Comparison of ENCODE assay signal across 23 cellular contexts in genomic region chr11:1242289-1242688, GRCh38. TPM values are rescaled to one million over a fixed set of nuclear protein-coding genes. Genes with fewer than 3 reads are reported as not detected.
DNase-seq lines count a peak whose midpoint lies in the region; ATAC-seq, FAIRE-seq and TF ChIP-seq lines count a peak whose summit lies in the region.
"Had no signal": no experiment of that assay in that cellular context is flagged by ENCODE, and none has a peak within 500 bp of the region (broad histone marks: within the 10 kb centered on the region; RNA-seq: fewer than 3 reads in every experiment).

No MANE protein-coding gene starts in this region.

- intact Hi-C loops in transverse colon (cut with DNase I; ENCODE audit: low total_unique reads) = no loop called here

- no peak overlapping the region for H3K4me3 ChIP-seq in HEK293 (ENCODE audit: low read depth, low read length)
- no peak overlapping the region for H3K4me3 ChIP-seq in bronchial epithelial cell (ENCODE audit: low read depth, low read length)
- no peak overlapping the region for H3K4me3 ChIP-seq in transverse colon
- H3K4me3 ChIP-seq: HAP-1 had no signal

- peak; percentile 52 for FAIRE-seq in bronchial epithelial cell (lab: Jason Lieb, UNC)
- FAIRE-seq: GM12891, GM18507, H54 had no signal

- H3K4me1 Mint-ChIP-seq in immature natural killer cell = peaks cover 0 to 21% of the 10 kb centered on the region in 2 donors
- H3K4me1 Mint-ChIP-seq: CD4-positive, alpha-beta memory T cell had no signal

- TF ChIP-seq CTCF in HEK293 (tag by site-specific recombination; IDR thresholded peaks at IDR 0.05) = no peak
- TF ChIP-seq CTCF in bronchial epithelial cell (IDR thresholded peaks at IDR 0.05; ENCODE audit: insufficient read depth, low read length, severe bottlenecking) = no peak
- TF ChIP-seq CTCF in transverse colon (IDR thresholded peaks at IDR 0.05) = no peak

- H3K36me3 ChIP-seq in HEK293 (ENCODE audit: control insufficient read depth in 2 of 2, insufficient read depth in 1 of 2, low read length in 2 of 2) (no peaks in the 10 kb centered on the region), bronchial epithelial cell (ENCODE audit: control insufficient read depth, insufficient read depth, low read length) (no peaks in the 10 kb centered on the region), transverse colon (no peaks in the 10 kb centered on the region)
- H3K36me3 ChIP-seq: HAP-1 had no signal

- in situ Hi-C loops in transverse colon (cut with MboI; ENCODE audit: low pct_ligation_motif_present in 1 of 4, low pct_unique_long_range_greater_than_20kb in 1 of 4, low sequenced_read_pairs in 3 of 4) = no loop called here

- H3K4me3 Mint-ChIP-seq in immature natural killer cell = no peak overlapping the region
- H3K4me3 Mint-ChIP-seq: CD4-positive, alpha-beta memory T cell had no signal

- POLR2A ChIA-PET in HEK293 (lab: Yijun Ruan, JAX) = no interaction called here

- no peak for TF ChIP-seq EP300 in transverse colon (IDR thresholded peaks at IDR 0.05; ENCODE audit: low read depth)

- H3K27me3 Mint-ChIP-seq in immature natural killer cell (ENCODE audit: low read depth in 3 of 3) = peaks cover 0 to 3% (median 0%) of the 10 kb centered on the region in 3 donors
- H3K27me3 Mint-ChIP-seq: CD4-positive, alpha-beta memory T cell had no signal

- DNase-seq in bronchial epithelial cell (ENCODE audit: low read depth) = no peak
- no peak for DNase-seq in immature natural killer cell
- DNase-seq in NCI-H345 treated with DMSO at 0.1 percent for 48 hours (lab: John Stamatoyannopoulos, UW; ENCODE audit: unreplicated experiment) = no peak
- DNase-seq in transverse colon = no peak
- DNase-seq: C1 segment of cervical spinal cord; Calu3; CD4-positive, alpha-beta memory T cell; COR-L47; DMS53; DMS79 treated with DMSO at 0.1 percent for 48 hours; GF-D8; GOT3 had no signal

- WGBS in transverse colon (ENCODE audit: low coverage in 1 of 2), 2 donors = 94% methylated on average over 20 of the region's 20 CpGs; no CpG with 5 or more reads in 1 of the 2 donors

- H3K27me3 ChIP-seq in bronchial epithelial cell (ENCODE audit: control insufficient read depth, insufficient read depth, low read length) = no peaks in the 10 kb centered on the region
- H3K27me3 ChIP-seq in transverse colon = no peaks in the 10 kb centered on the region

- ATAC-seq in HG03439 (IDR thresholded peaks at IDR 0.05; ENCODE audit: unreplicated experiment) = no peak

- CTCF ChIA-PET in HEK293 (lab: Yijun Ruan, JAX) = no interaction called here

- H3K27ac Mint-ChIP-seq in immature natural killer cell = peak overlapping the region in 4 of 6 donors; percentile 62 to 78 (median 68)
- H3K27ac Mint-ChIP-seq: CD4-positive, alpha-beta memory T cell had no signal

- H3K27ac ChIP-seq in HEK293 (ENCODE audit: extremely low read depth, low read depth, low read length) (no peak overlapping the region), transverse colon (peak overlapping the region in 1 of 4 donors; percentile 17)

- H3K4me1 ChIP-seq in HEK293 (ENCODE audit: control insufficient read depth, insufficient read depth, low read length) (no peaks in the 10 kb centered on the region), transverse colon (peaks cover 0 to 7% (median 7%) of the 10 kb centered on the region in 4 donors)
- H3K4me1 ChIP-seq: HAP-1 had no signal

- H3K9me3 Mint-ChIP-seq in immature natural killer cell = peaks cover 0 to 2% (median 0%) of the 10 kb centered on the region in 6 donors
- H3K9me3 Mint-ChIP-seq: CD4-positive, alpha-beta memory T cell had no signal

- no peaks in the 10 kb centered on the region for H3K9me3 ChIP-seq in HEK293 (ENCODE audit: control insufficient read depth, insufficient read depth, low read depth, low read length)
- H3K9me3 ChIP-seq in transverse colon = no peaks in the 10 kb centered on the region
- H3K9me3 ChIP-seq: HAP-1 had no signal

- TF ChIP-seq POLR2A in transverse colon (IDR thresholded peaks at IDR 0.05) = no peak

- no peaks in the 10 kb centered on the region for H3K36me3 Mint-ChIP-seq in immature natural killer cell
- H3K36me3 Mint-ChIP-seq: CD4-positive, alpha-beta memory T cell had no signal

TF ChIP-seq in HEK293, 187 proteins besides CTCF, POLR2A, EP300 and RAD21:
- 0 out of 2 replicates have a peak, but pooled peaks have one; percentile 18 for TF ChIP-seq KLF9 (tag by site-specific recombination; IDR thresholded peaks at IDR 0.05; ENCODE audit: low read depth)
- TF ChIP-seq ZNF473 (tag by site-specific recombination; IDR thresholded peaks at IDR 0.05) = no peak
TF ChIP-seq in HEK293: peak in this region for 1.

RNA-seq across cellular contexts. Expression of gene MUC5B, which starts 19.4 kb away (rescaled TPM):
- total RNA-seq in bronchial epithelial cell (not detected in 2 replicates), transverse colon (100 to 1,000 TPM in 2 of 4 donors, 10 to 100 TPM in 2; 58.0 to 825 (median 85.6) TPM)
- polyA plus RNA-seq in immature natural killer cell = not detected
- total RNA-seq: A172; A673; CD4-positive, alpha-beta memory T cell; Daoy; G401 had no signal
- polyA plus RNA-seq: BJ; CD4-positive, alpha-beta memory T cell had no signal

Comparison
In these comparisons a context has a peak if more than half of its experiments do, and no peak if none do; other contexts are left out.
1. RNA of gene MUC5B, which starts 19.4 kb away (total RNA-seq): 58.0 to 825 TPM in transverse colon; not detected in bronchial epithelial cell; every median in the first group is over 10 times any median in the second.